In the genomic region with DNA sequence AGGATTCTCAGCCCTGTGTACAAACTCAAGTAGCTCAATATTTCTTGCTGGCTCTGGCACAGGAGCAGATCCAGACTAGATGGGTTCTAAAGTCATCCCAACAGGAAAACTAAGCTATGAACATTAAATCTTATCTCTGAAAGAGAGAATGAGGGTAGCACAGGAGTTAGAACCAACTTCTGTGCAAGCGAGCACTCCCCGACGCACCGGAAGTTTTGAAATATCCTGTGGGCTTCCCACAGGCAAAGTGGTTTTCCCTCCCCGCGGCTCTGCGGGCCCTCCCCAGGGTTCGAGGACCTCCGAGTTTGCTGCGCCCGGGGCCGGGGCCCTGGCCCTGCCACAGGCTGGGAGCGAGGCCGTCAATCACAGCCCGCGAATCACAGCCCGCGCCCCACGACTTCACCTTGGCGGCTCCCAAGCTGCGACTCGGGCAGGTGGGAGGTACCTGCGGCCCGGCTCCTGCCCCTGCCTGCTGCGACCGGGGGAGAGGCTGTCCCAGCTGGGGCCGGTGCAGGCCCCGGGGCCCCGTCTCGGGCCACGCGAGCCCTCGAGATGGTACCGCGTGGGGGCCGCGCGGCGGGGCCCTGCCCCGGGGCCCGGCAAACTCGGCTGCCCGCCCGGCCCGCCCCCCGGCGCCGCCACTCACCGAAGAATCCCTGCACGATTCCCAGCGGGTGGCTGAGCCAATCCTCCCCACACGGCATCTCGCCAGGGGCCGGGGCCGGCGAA, we compare ENCODE assay signal across 8 cellular contexts. TPM values are rescaled to one million over a fixed set of nuclear protein-coding genes. Genes with fewer than 3 reads are reported as not detected.
A peak's percentile ranks its signal among the peaks of the same experiment; 100 is the strongest.
DNase-seq lines count a peak whose midpoint lies in the region; ATAC-seq and TF ChIP-seq lines count a peak whose summit lies in the region.

No MANE protein-coding gene starts in this region.

- H3K4me1 Mint-ChIP-seq in activated T-cell treated with anti-CD3 and anti-CD28 coated beads, Interleukin-2, amount 50 U/mL, for 72 hours (ENCODE audit: low read depth), result peaks cover 54% of the 10 kb centered on the region

- H3K4me1 ChIP-seq in OCI-LY1 (ENCODE audit: insufficient read depth, low read length, severe bottlenecking) (peaks cover 53% of the 10 kb centered on the region), tibial artery (peaks cover 0 to 35% (median 27%) of the 10 kb centered on the region in 4 donors)

- H3K9me3 ChIP-seq in OCI-LY1 (ENCODE audit: low read length) (no peaks in the 10 kb centered on the region), tibial artery (no peaks in the 10 kb centered on the region)

- H4K20me1 ChIP-seq in OCI-LY1 (ENCODE audit: insufficient read depth, low read length), result no peaks in the 10 kb centered on the region

- H3K27me3 ChIP-seq in OCI-LY1 (ENCODE audit: insufficient read depth, low read length), result no peaks in the 10 kb centered on the region
- no peaks in the 10 kb centered on the region for H3K27me3 ChIP-seq in tibial artery

- no peak overlapping the region for H2AFZ ChIP-seq in OCI-LY1 (ENCODE audit: low read length)

- peak; percentile 37 for ATAC-seq in GM18909 (IDR thresholded peaks at IDR 0.05; ENCODE audit: poor library complexity, unreplicated experiment)
- peak; percentile 42 for ATAC-seq in HG03159 (IDR thresholded peaks at IDR 0.05; ENCODE audit: unreplicated experiment)
- peak; percentile 28 to 33 for ATAC-seq in activated T-cell treated with anti-CD3 and anti-CD28 coated beads, Interleukin-2, amount 50 U/mL, for 72 hours (replicated peaks in 1 of 2)
- peak; percentile 46 for ATAC-seq in omental fat pad (ENCODE audit: low FRiP score)

- TF ChIP-seq CTCF in OCI-LY1 (IDR thresholded peaks at IDR 0.05; ENCODE audit: low read length) (no peak), foreskin fibroblast (IDR thresholded peaks at IDR 0.05; ENCODE audit: low read depth, low read length) (no peak), omental fat pad (IDR thresholded peaks at IDR 0.05) (no peak), tibial artery (IDR thresholded peaks at IDR 0.05) (no peak)

- no peaks in the 10 kb centered on the region for H3K27me3 Mint-ChIP-seq in activated T-cell treated with anti-CD3 and anti-CD28 coated beads, Interleukin-2, amount 50 U/mL, for 72 hours (ENCODE audit: low read depth)

- peak overlapping the region; percentile 31 for H3K27ac ChIP-seq in OCI-LY1 (ENCODE audit: low read depth, low read length, poor library complexity, severe bottlenecking)
- H3K27ac ChIP-seq in tibial artery, result peak overlapping the region; percentile 83 to 85

- H3K4me3 ChIP-seq in OCI-LY1 (ENCODE audit: low read depth, low read length, poor library complexity, severe bottlenecking) (peak overlapping the region; percentile 77), foreskin fibroblast (ENCODE audit: low read depth in 1 of 2, low read length in 2 of 2) (peak overlapping the region; percentile 71 to 92), tibial artery (peak overlapping the region; percentile 85 to 92)

- peaks cover 2 to 4% of the 10 kb centered on the region in 2 donors for H3K36me3 Mint-ChIP-seq in activated T-cell treated with anti-CD3 and anti-CD28 coated beads, Interleukin-2, amount 50 U/mL, for 72 hours (ENCODE audit: insufficient read depth in 2 of 2)

- H3K36me3 ChIP-seq in OCI-LY1 (ENCODE audit: insufficient read depth, low read length), result no peaks in the 10 kb centered on the region
- H3K36me3 ChIP-seq in tibial artery, result no peaks in the 10 kb centered on the region

- intact Hi-C loops in tibial artery (cut with DNase I; ENCODE audit: low total_unique reads), result no loop called here

- DNase-seq in AG20443 (ENCODE audit: low spot score), result peak; percentile 58
- DNase-seq in activated T-cell treated with anti-CD3 and anti-CD28 coated beads, Interleukin-2, amount 50 U/mL, for 72 hours, result peak; percentile 57 to 67
- peak; percentile 18 to 63 for DNase-seq in foreskin fibroblast
- no peak for DNase-seq in omental fat pad (ENCODE audit: low spot score)
- peak; percentile 35 to 75 for DNase-seq in tibial artery

- H3K27ac Mint-ChIP-seq in activated T-cell treated with anti-CD3 and anti-CD28 coated beads, Interleukin-2, amount 50 U/mL, for 72 hours, result peak overlapping the region; percentile 38

- H3K79me2 ChIP-seq in OCI-LY1 (ENCODE audit: insufficient read depth, low read length), result peaks cover 49% of the 10 kb centered on the region

- no peaks in the 10 kb centered on the region for H3K9me3 Mint-ChIP-seq in activated T-cell treated with anti-CD3 and anti-CD28 coated beads, Interleukin-2, amount 50 U/mL, for 72 hours

- H3K4me2 ChIP-seq in OCI-LY1 (ENCODE audit: low read length), result peak overlapping the region; percentile 86

- no peaks in the 10 kb centered on the region for H3F3A ChIP-seq in OCI-LY1 (ENCODE audit: insufficient read depth, low read length)

- H3K9ac ChIP-seq in OCI-LY1 (ENCODE audit: low read length), result peak overlapping the region; percentile 66

- peak overlapping the region; percentile 85 to 93 for H3K4me3 Mint-ChIP-seq in activated T-cell treated with anti-CD3 and anti-CD28 coated beads, Interleukin-2, amount 50 U/mL, for 72 hours

- no peaks in the 10 kb centered on the region for H3K9me2 ChIP-seq in OCI-LY1 (ENCODE audit: low read depth, low read length)

RNA-seq across cellular contexts. Expression of a gene that starts 0.6 kb away (rescaled TPM):
- 10 to 100 TPM; 90.8 to 99.2 TPM for total RNA-seq in activated T-cell treated with anti-CD3 and anti-CD28 coated beads, Interleukin-2, amount 50 U/mL, for 72 hours
- 10 to 100 TPM; 38.6 to 85.1 (median 56.3) TPM for total RNA-seq in omental fat pad

RNA-seq across cellular contexts. Expression of a gene that starts 20.5 kb away (rescaled TPM):
- total RNA-seq in activated T-cell treated with anti-CD3 and anti-CD28 coated beads, Interleukin-2, amount 50 U/mL, for 72 hours, result 10 to 100 TPM; 47.8 to 57.9 TPM
- total RNA-seq in omental fat pad, result 10 to 100 TPM; 15.9 to 37.3 (median 19.7) TPM
